Comparison of ENCODE assay signal across 9 cellular contexts in the genomic region with DNA sequence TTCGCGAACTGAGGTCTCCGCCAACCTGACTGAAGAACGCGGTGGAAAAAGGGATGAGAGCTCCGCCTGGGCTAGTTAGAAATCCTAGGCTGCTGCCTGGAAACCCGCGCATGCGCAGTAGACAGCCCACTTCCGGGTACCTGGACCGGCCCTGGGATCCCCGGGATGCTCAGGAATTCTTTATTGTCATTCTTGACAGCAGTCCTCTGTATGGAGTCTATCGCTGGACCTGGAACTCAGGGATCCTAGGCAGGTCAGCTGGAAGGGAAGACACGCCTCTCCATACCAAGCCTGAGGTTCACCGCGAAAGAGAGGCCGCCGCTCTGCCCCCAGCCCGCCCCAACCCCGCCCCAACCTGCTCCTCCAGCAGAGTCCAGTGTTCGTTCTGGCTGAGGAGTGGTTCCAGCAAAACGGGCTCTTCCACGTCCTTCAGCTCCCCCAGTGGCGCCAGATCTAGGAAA.
DNase-seq lines count a peak whose midpoint lies in the region; ATAC-seq and TF ChIP-seq lines count a peak whose summit lies in the region.
"Had no signal": no experiment of that assay in that cellular context is flagged by ENCODE, and none has a peak within 500 bp of the region (broad histone marks: within the 10 kb centered on the region; RNA-seq: fewer than 3 reads in every experiment).

No MANE protein-coding gene starts in this region.

- intact Hi-C loops in Right ventricle myocardium superior (cut with DNase I) (no loop called here), cardiac septum (cut with DNase I) (no loop called here), vagina (cut with DNase I) (no loop called here)

- ATAC-seq in Right ventricle myocardium superior (ENCODE audit: poor library complexity) = peak; percentile 53
- no peak for ATAC-seq in HG03342 (IDR thresholded peaks at IDR 0.05; ENCODE audit: unreplicated experiment)

- no peaks in the 10 kb centered on the region for H3K27me3 ChIP-seq in right atrium auricular region
- H3K27me3 ChIP-seq in vagina = no peaks in the 10 kb centered on the region

- TF ChIP-seq POLR2A in vagina (IDR thresholded peaks at IDR 0.05) = no peak

- H3K4me1 ChIP-seq in right atrium auricular region (no peaks in the 10 kb centered on the region), vagina (no peaks in the 10 kb centered on the region)
- H3K4me1 ChIP-seq: parathyroid adenoma had no signal

- peaks cover 0 to 15% of the 10 kb centered on the region in 2 donors for H3K9me3 ChIP-seq in right atrium auricular region
- H3K9me3 ChIP-seq in vagina = no peaks in the 10 kb centered on the region

- H3K36me3 ChIP-seq in right atrium auricular region (no peaks in the 10 kb centered on the region), vagina (no peaks in the 10 kb centered on the region)

- H3K4me3 ChIP-seq in right atrium auricular region (no peak overlapping the region), vagina (no peak overlapping the region)

- H3K27ac ChIP-seq in right atrium auricular region = no peak overlapping the region
- H3K27ac ChIP-seq in vagina = no peak overlapping the region
- H3K27ac ChIP-seq: parathyroid adenoma had no signal

- no peak for DNase-seq in Right ventricle myocardium superior
- no peak for DNase-seq in right atrium auricular region (ENCODE audit: low spot score)
- DNase-seq in NCI-H82 treated with DMSO at 0.1 percent for 48 hours (lab: John Stamatoyannopoulos, UW; ENCODE audit: unreplicated experiment) = peak; percentile 80
- peak; percentile 79 for DNase-seq in cardiac septum (ENCODE audit: low spot score)
- DNase-seq in vagina (ENCODE audit: extremely low spot score in 2 of 2) = peak; percentile 85 to 98
- DNase-seq in HPDE6-E6E7 (ENCODE audit: extremely low spot score) = no peak
- no peak for DNase-seq in DMS79 (lab: John Stamatoyannopoulos, UW)

- no peak for TF ChIP-seq CTCF in right atrium auricular region (IDR thresholded peaks at IDR 0.05)
- no peak for TF ChIP-seq CTCF in vagina (IDR thresholded peaks at IDR 0.05)

Comparison
In these comparisons a context has a peak if more than half of its experiments do, and no peak if none do; other contexts are left out.
1. DNase-seq: peak in NCI-H82 treated with DMSO at 0.1 percent for 48 hours (single experiment), cardiac septum (single experiment) and vagina (2 of 2); none in Right ventricle myocardium superior (single experiment), right atrium auricular region (single experiment), HPDE6-E6E7 (single experiment) and DMS79 (single experiment).